ENCODE assay signal across 24 cellular contexts in the genomic region with DNA sequence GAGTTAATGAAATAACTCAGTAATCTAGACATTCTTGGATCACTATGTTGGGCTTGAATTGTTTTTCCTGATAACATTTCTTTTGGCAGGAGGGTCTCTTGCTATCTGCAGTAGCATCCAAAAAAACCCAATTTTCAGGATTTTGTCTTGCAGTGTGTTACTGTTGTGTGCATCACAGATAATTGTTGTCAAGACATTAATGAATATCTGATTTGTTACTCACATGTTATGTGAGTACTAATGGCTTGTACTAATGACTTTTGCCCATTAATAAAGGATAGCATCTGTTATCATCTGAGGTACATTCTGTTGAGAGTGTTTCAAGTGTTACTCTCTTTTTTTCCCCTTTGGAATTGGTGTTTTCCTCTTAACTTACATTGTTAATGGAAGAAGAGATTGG. TPM values are rescaled to one million over a fixed set of nuclear protein-coding genes. Genes with fewer than 3 reads are reported as not detected.
DNase-seq lines count a peak whose midpoint lies in the region; ATAC-seq and TF ChIP-seq lines count a peak whose summit lies in the region.
"Had no signal": no experiment of that assay in that cellular context is flagged by ENCODE, and none has a peak within 500 bp of the region (broad histone marks: within the 10 kb centered on the region; RNA-seq: fewer than 3 reads in every experiment).

No MANE protein-coding gene starts in this region.

- H2AFZ ChIP-seq in H9 (ENCODE audit: low read length), result no peak overlapping the region
- H2AFZ ChIP-seq: GM23338 had no signal

- H4K5ac ChIP-seq in H9 (ENCODE audit: insufficient read length, low read depth, low read length), result no peak overlapping the region

- no peak overlapping the region for H3K18ac ChIP-seq in H9 (ENCODE audit: insufficient read length, low read depth, low read length)

- no peak overlapping the region for H3K4ac ChIP-seq in H9 (ENCODE audit: low read depth, low read length)

- peaks cover 1% of the 10 kb centered on the region; the same call in 1 of the 2 replicates for H3K79me2 ChIP-seq in H9 (ENCODE audit: insufficient read depth, low read length)

- peak overlapping the region in 2 of 12 donors; percentile 8 for H3K4me3 ChIP-seq in heart left ventricle
- H3K4me3 ChIP-seq: A549, GM23338, K562 had no signal

- H3K9me3 ChIP-seq in heart left ventricle (no peaks in the 10 kb centered on the region), H9 (ENCODE audit: control insufficient read depth, low read depth, low read length) (peaks cover 10% of the 10 kb centered on the region)
- H3K9me3 ChIP-seq: A549 had no signal

- H3K9ac ChIP-seq in H9 (ENCODE audit: extremely low read depth, insufficient read length, low read length), result no peak overlapping the region

- 0 out of 2 replicates have a peak, but pooled peaks cover 2% of the 10 kb centered on the region for H3K27me3 Mint-ChIP-seq in H9 (ENCODE audit: low read depth)
- H3K27me3 Mint-ChIP-seq in dendritic cell treated with granulocyte-macrophage colony-stimulating factor and Interleukin-4, amounts not matched to agents 40 ng/mL and 50 ng/mL, for 4 days, result no peaks in the 10 kb centered on the region
- H3K27me3 Mint-ChIP-seq: B cell had no signal

- H3K27ac ChIP-seq in heart left ventricle (peak overlapping the region in 11 of 12 donors; percentile 19 to 100 (median 69)), H9 (ENCODE audit: insufficient read length, low read depth, low read length) (no peak overlapping the region)
- H3K27ac ChIP-seq: A549, HL-60 had no signal

- peaks cover 7% of the 10 kb centered on the region for H3K79me1 ChIP-seq in H9 (ENCODE audit: insufficient read depth, low read depth, low read length, poor library complexity, severe bottlenecking)

- no peak for TF ChIP-seq CTCF in heart left ventricle (IDR thresholded peaks at IDR 0.05)
- TF ChIP-seq CTCF in H9 (conservative IDR thresholded peaks at IDR 0.05), result no peak
- TF ChIP-seq CTCF in omental fat pad (IDR thresholded peaks at IDR 0.05), result no peak

- H3K23me2 ChIP-seq in H9 (ENCODE audit: insufficient read length, low read depth, low read length, poor library complexity, severe bottlenecking), result no peaks in the 10 kb centered on the region

- peak overlapping the region in 2 of 3 experiments; percentile 32 to 87; a peak in 3 of 7 replicates for H3K27ac Mint-ChIP-seq in H9
- H3K27ac Mint-ChIP-seq in dendritic cell treated with granulocyte-macrophage colony-stimulating factor and Interleukin-4, amounts not matched to agents 40 ng/mL and 50 ng/mL, for 4 days, result peak overlapping the region; percentile 27
- H3K27ac Mint-ChIP-seq: B cell, GM23338 had no signal

- DNase-seq in heart left ventricle (no peak), left ventricle myocardium superior (no peak), H9 (no peak), omental fat pad (ENCODE audit: low spot score) (no peak), KG1 (lab: John Stamatoyannopoulos, UW) (no peak), hypothalamus (lab: John Stamatoyannopoulos, UW) (no peak)
- DNase-seq: DND-41, HCEC 1CT, MM.1S, NCI-H1048, NCI-H1417 treated with DMSO at 0.1 percent for 48 hours, NCI-H187, NCI-H446, NCI-H526 treated with DMSO at 0.1 percent for 48 hours, OCI-M1 had no signal

- no peak overlapping the region for H2BK120ac ChIP-seq in H9 (ENCODE audit: low read depth, low read length, poor library complexity, severe bottlenecking)

- H2BK12ac ChIP-seq in H9 (ENCODE audit: insufficient read length, low read depth, low read length), result no peak overlapping the region

- peaks cover 11 to 14% of the 10 kb centered on the region in 2 experiments for H3K4me1 Mint-ChIP-seq in H9
- H3K4me1 Mint-ChIP-seq in dendritic cell treated with granulocyte-macrophage colony-stimulating factor and Interleukin-4, amounts not matched to agents 40 ng/mL and 50 ng/mL, for 4 days (ENCODE audit: low read depth), result peaks cover 48% of the 10 kb centered on the region

- H4K91ac ChIP-seq in H9 (ENCODE audit: insufficient read length, low read depth, low read length), result no peak overlapping the region

- ATAC-seq in heart left ventricle (no peak), left ventricle myocardium superior (no peak), omental fat pad (ENCODE audit: low FRiP score) (peak; percentile 42), GM18511 (IDR thresholded peaks at IDR 0.05; ENCODE audit: unreplicated experiment) (no peak)
- ATAC-seq: A549, GM23338, HepG2, K562 had no signal

- no peak overlapping the region for H3K56ac ChIP-seq in H9 (ENCODE audit: insufficient read length, low read depth, low read length)

- H3K27me3 ChIP-seq in heart left ventricle, result no peaks in the 10 kb centered on the region
- H3K27me3 ChIP-seq in H9 (ENCODE audit: insufficient read depth, low read length), result no peaks in the 10 kb centered on the region

- H3K4me1 ChIP-seq in heart left ventricle (peaks cover 3 to 93% (median 57%) of the 10 kb centered on the region in 12 donors), H9 (ENCODE audit: insufficient read depth, low read length) (no peaks in the 10 kb centered on the region)
- H3K4me1 ChIP-seq: A549 had no signal

- H3K4me2 ChIP-seq in H9 (ENCODE audit: insufficient read depth, insufficient read length, low read length), result no peak overlapping the region
- H3K4me2 ChIP-seq: A549, GM23338 had no signal

- H3K36me3 ChIP-seq in heart left ventricle, result peaks cover 0 to 100% (median 88%) of the 10 kb centered on the region in 9 donors

- H3K9me3 Mint-ChIP-seq in H9, result peaks cover 10 to 11% of the 10 kb centered on the region in 2 experiments; a peak in 4 of 5 replicates
- peaks cover 15% of the 10 kb centered on the region for H3K9me3 Mint-ChIP-seq in dendritic cell treated with granulocyte-macrophage colony-stimulating factor and Interleukin-4, amounts not matched to agents 40 ng/mL and 50 ng/mL, for 4 days

- no peak overlapping the region for H3K23ac ChIP-seq in H9 (ENCODE audit: insufficient read length, low read depth, low read length)

- no peak overlapping the region for H2BK20ac ChIP-seq in H9 (ENCODE audit: low read depth, low read length, poor library complexity, severe bottlenecking)

- no peak overlapping the region for H3K4me3 Mint-ChIP-seq in H9
- no peak overlapping the region for H3K4me3 Mint-ChIP-seq in dendritic cell treated with granulocyte-macrophage colony-stimulating factor and Interleukin-4, amounts not matched to agents 40 ng/mL and 50 ng/mL, for 4 days
- H3K4me3 Mint-ChIP-seq: B cell, CD14-positive monocyte, GM23338 had no signal

- no peak overlapping the region for H4K8ac ChIP-seq in H9 (replicated peaks; ENCODE audit: insufficient read length, low read depth, low read length)

- H2AK5ac ChIP-seq in H9 (ENCODE audit: insufficient read length, low read length), result no peak overlapping the region

- intact Hi-C loops in heart left ventricle (cut with DNase I) (no loop called here), left ventricle myocardium superior (cut with micrococcal nuclease) (no loop called here)
- intact Hi-C loops in dendritic cell treated with granulocyte-macrophage colony-stimulating factor and Interleukin-4, amounts not matched to agents 40 ng/mL and 50 ng/mL, for 4 days (cut with micrococcal nuclease), result no loop called here

- no peak for TF ChIP-seq POLR2A in heart left ventricle (IDR thresholded peaks at IDR 0.05)

- H3K14ac ChIP-seq in H9 (ENCODE audit: insufficient read depth, low read length), result no peak overlapping the region

- no peak overlapping the region for H3T11ph ChIP-seq in H9 (ENCODE audit: low read length)

- H2BK15ac ChIP-seq in H9 (ENCODE audit: low read depth, low read length), result no peak overlapping the region

- no peak overlapping the region for H2BK5ac ChIP-seq in H9 (ENCODE audit: insufficient read length, low read length)

- H4K20me1 ChIP-seq in H9 (ENCODE audit: control insufficient read depth, insufficient read depth, insufficient read length), result no peaks in the 10 kb centered on the region

- peaks cover 49 to 80% (median 79%) of the 10 kb centered on the region in 3 experiments for H3K36me3 Mint-ChIP-seq in H9 (ENCODE audit: insufficient read depth in 1 of 3, low read depth in 3 of 3)
- peaks cover 98% of the 10 kb centered on the region for H3K36me3 Mint-ChIP-seq in dendritic cell treated with granulocyte-macrophage colony-stimulating factor and Interleukin-4, amounts not matched to agents 40 ng/mL and 50 ng/mL, for 4 days (ENCODE audit: low read depth)

RNA-seq across cellular contexts. Expression of gene PRKAR1A, which starts 10.0 kb away (rescaled TPM):
- total RNA-seq in heart left ventricle (1,000 to 10,000 TPM in 3 of 9 donors, 100 to 1,000 TPM in 6; 435 to 1,392 (median 837) TPM), left ventricle myocardium superior (599 TPM), H9 (2021) (163 and 171 TPM in 2 replicates), omental fat pad (100 to 1,000 TPM; 352 to 561 (median 476) TPM)
- polyA plus RNA-seq in heart left ventricle, result 100 to 1,000 TPM; 192 to 904 TPM
